Comparison of ENCODE assay signal across 8 cellular contexts in the genomic region with DNA sequence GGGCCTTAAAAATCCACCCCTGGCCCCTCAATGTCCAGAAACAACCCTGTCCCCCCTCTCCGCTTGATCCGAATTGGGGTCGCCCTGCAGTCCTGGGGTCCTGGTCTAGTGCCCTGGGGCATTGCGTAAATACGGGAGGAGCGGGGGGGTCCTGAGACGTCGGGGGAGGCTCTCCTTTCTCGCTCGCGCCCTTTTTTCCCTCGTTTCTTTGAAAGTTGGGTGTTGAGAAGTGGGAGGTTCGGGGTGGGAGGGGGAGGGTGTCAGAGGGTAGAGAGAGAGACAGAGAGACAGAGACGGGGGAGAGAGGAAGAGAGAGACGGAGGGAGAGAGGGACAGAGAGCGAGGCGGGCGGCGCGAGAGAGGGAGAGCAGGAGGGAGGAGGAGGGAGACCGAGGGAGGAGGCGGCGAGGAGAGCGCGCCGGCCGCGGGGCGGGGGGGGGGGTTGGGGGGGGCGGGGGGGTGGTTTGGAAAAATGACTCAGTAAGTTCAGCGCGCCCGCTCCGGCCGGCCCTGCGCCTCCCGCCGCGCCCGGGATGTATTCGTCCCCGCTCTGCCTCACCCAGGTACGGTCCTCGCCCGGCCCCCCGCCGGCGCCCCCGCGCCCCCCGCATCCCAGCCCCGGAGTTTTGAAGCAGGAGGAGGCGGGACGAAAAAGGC. TPM values are rescaled to one million over a fixed set of nuclear protein-coding genes. Genes with fewer than 3 reads are reported as not detected.
DNase-seq lines count a peak whose midpoint lies in the region; ATAC-seq and TF ChIP-seq lines count a peak whose summit lies in the region.

Gene NFIC, plus strand, starts transcription at position 480 of the 657 bp plus-strand sequence. Its CDS starts 54 bp downstream, at position 534.

- peak in 2 of 7 experiments; percentile 40 to 41 for DNase-seq in CD8-positive, alpha-beta T cell
- DNase-seq in HS-5 (ENCODE audit: low read depth): peak; percentile 58
- peak; percentile 46 for DNase-seq in SW480 (ENCODE audit: low spot score)
- peak; percentile 69 for DNase-seq in brain microvascular endothelial cell
- peak; percentile 74 to 85 for DNase-seq in gastrocnemius medialis

- H3K27ac Mint-ChIP-seq in CD8-positive, alpha-beta T cell: no peak within 1 kb of the TSS

- TF ChIP-seq POLR2A in gastrocnemius medialis (IDR thresholded peaks at IDR 0.05): peak; percentile 35 to 52

- H3K27me3 ChIP-seq in CD8-positive, alpha-beta T cell (ENCODE audit: insufficient read depth, low read length): no peaks in the 10 kb centered on the region
- H3K27me3 ChIP-seq in brain microvascular endothelial cell (replicated peaks): no peaks in the 10 kb centered on the region
- H3K27me3 ChIP-seq in iPS-18a (ENCODE audit: control insufficient read depth, insufficient read depth, low read length): peaks cover 98% of the 10 kb centered on the region
- no peaks in the 10 kb centered on the region for H3K27me3 ChIP-seq in gastrocnemius medialis

- POLR2A ChIA-PET in CD8-positive, alpha-beta T cell (lab: Charles Lee): interaction anchor here (1.0 kb wide), 1 partner anchor 28 kb away, joined by 3 read pairs; no protein-coding TSS in a partner anchor

- TF ChIP-seq CTCF in CD8-positive, alpha-beta T cell (IDR thresholded peaks at IDR 0.05): no peak
- TF ChIP-seq CTCF in brain microvascular endothelial cell (IDR thresholded peaks at IDR 0.05; ENCODE audit: low read depth, low read length, missing control alignments) (no peak), gastrocnemius medialis (IDR thresholded peaks at IDR 0.05 in 4 of 5, conservative IDR thresholded peaks at IDR 0.05 in 1 of 5) (no peak)

- H3K4me1 Mint-ChIP-seq in CD8-positive, alpha-beta T cell (ENCODE audit: low read depth): peaks cover 63% of the 10 kb centered on the region

- intact Hi-C loops in CD8-positive, alpha-beta T cell (cut with DNase I, micrococcal nuclease): no loop called here
- intact Hi-C loops in gastrocnemius medialis (cut with DNase I; ENCODE audit: low total_unique reads): no loop called here

- H3K36me3 ChIP-seq in CD8-positive, alpha-beta T cell (ENCODE audit: insufficient read depth, low read length): no peaks in the 10 kb centered on the region
- no peaks in the 10 kb centered on the region for H3K36me3 ChIP-seq in brain microvascular endothelial cell (replicated peaks)
- no peaks in the 10 kb centered on the region for H3K36me3 ChIP-seq in iPS-18a (ENCODE audit: control insufficient read depth, low read depth, low read length)
- H3K36me3 ChIP-seq in gastrocnemius medialis: no peaks in the 10 kb centered on the region

- H3K4me1 ChIP-seq in CD8-positive, alpha-beta T cell (ENCODE audit: insufficient read depth, low read length): peaks cover 38% of the 10 kb centered on the region
- H3K4me1 ChIP-seq in iPS-18a (ENCODE audit: control insufficient read depth, low read depth, low read length) (peaks cover 9% of the 10 kb centered on the region), gastrocnemius medialis (peaks cover 35 to 53% of the 10 kb centered on the region in 2 donors)

- peak within 1 kb of the TSS; percentile 72 for H3K4me3 Mint-ChIP-seq in CD8-positive, alpha-beta T cell

- ATAC-seq in CD8-positive, alpha-beta T cell: peak; percentile 21
- ATAC-seq in gastrocnemius medialis: peak; percentile 27 to 29
- no peak for ATAC-seq in GM19035 (IDR thresholded peaks at IDR 0.05; ENCODE audit: unreplicated experiment)
- no peak for ATAC-seq in GM19463 (IDR thresholded peaks at IDR 0.05; ENCODE audit: unreplicated experiment)

- H3K9me3 ChIP-seq in CD8-positive, alpha-beta T cell (ENCODE audit: low read length): no peaks in the 10 kb centered on the region
- no peaks in the 10 kb centered on the region for H3K9me3 ChIP-seq in iPS-18a (ENCODE audit: control insufficient read depth, low read depth, low read length)
- H3K9me3 ChIP-seq in gastrocnemius medialis: no peaks in the 10 kb centered on the region

- H3K27ac ChIP-seq in CD8-positive, alpha-beta T cell (ENCODE audit: low read depth, low read length): no peak within 1 kb of the TSS
- H3K27ac ChIP-seq in brain microvascular endothelial cell (peak within 1 kb of the TSS; percentile 66), iPS-18a (ENCODE audit: low read length) (no peak within 1 kb of the TSS), gastrocnemius medialis (peak within 1 kb of the TSS; percentile 98 to 100 (median 98))

- no peaks in the 10 kb centered on the region for H3K9me3 Mint-ChIP-seq in CD8-positive, alpha-beta T cell

- no peak within 1 kb of the TSS for H3K9ac ChIP-seq in iPS-18a (ENCODE audit: low read length)

- CTCF ChIA-PET in CD8-positive, alpha-beta T cell (lab: Charles Lee): interaction anchor here (1.0 to 1.4 kb wide), 2 partner anchors 40 to 42 kb away, joined by 4 to 5 read pairs; no protein-coding TSS in a partner anchor

- no peaks in the 10 kb centered on the region for H3K36me3 Mint-ChIP-seq in CD8-positive, alpha-beta T cell

- H3K27me3 Mint-ChIP-seq in CD8-positive, alpha-beta T cell (ENCODE audit: low read depth): no peaks in the 10 kb centered on the region

- H3K4me3 ChIP-seq in CD8-positive, alpha-beta T cell (ENCODE audit: low read depth, low read length): peak within 1 kb of the TSS; percentile 50
- H3K4me3 ChIP-seq in brain microvascular endothelial cell (ENCODE audit: low read depth, low read length): peak within 1 kb of the TSS; percentile 77
- H3K4me3 ChIP-seq in iPS-18a (ENCODE audit: low read length): peak within 1 kb of the TSS; percentile 49
- H3K4me3 ChIP-seq in gastrocnemius medialis: peak within 1 kb of the TSS; percentile 87 to 99 (median 96)

- in situ Hi-C loops in brain microvascular endothelial cell (cut with HindIII; ENCODE audit: low pct_ligation_motif_present, low sequenced_read_pairs): no loop called here
- in situ Hi-C loops in gastrocnemius medialis (cut with MboI; ENCODE audit: low sequenced_read_pairs in 4 of 4): no loop called here

RNA-seq across cellular contexts. Expression of gene NFIC, which starts in this region (rescaled TPM):
- 10 to 100 TPM; 16.5 to 17.5 TPM for total RNA-seq in CD8-positive, alpha-beta T cell
- 100 to 1,000 TPM in 3 of 4 donors, 10 to 100 TPM in 1; 90.2 to 403 (median 348) TPM for total RNA-seq in gastrocnemius medialis

Comparison
In these comparisons a context has a peak if more than half of its experiments do, and no peak if none do; other contexts are left out.
1. RNA of gene NFIC (total RNA-seq): 90.2 to 403 TPM in gastrocnemius medialis; 16.5 to 17.5 TPM in CD8-positive, alpha-beta T cell; every median in the first group is over 4 times any median in the second.
2. ATAC-seq: peak in CD8-positive, alpha-beta T cell (single experiment) and gastrocnemius medialis (2 of 2); none in GM19035 (single experiment) and GM19463 (single experiment).
3. H3K27ac ChIP-seq: peak in brain microvascular endothelial cell (single experiment) and gastrocnemius medialis (4 of 4); none in CD8-positive, alpha-beta T cell (single experiment) and iPS-18a (single experiment).
4. Peak in every context shown above with its lines, with median percentiles within 50 percentile points of each other: H3K4me3 ChIP-seq.